Comparison of ENCODE assay signal across 9 cellular contexts in the genomic region with DNA sequence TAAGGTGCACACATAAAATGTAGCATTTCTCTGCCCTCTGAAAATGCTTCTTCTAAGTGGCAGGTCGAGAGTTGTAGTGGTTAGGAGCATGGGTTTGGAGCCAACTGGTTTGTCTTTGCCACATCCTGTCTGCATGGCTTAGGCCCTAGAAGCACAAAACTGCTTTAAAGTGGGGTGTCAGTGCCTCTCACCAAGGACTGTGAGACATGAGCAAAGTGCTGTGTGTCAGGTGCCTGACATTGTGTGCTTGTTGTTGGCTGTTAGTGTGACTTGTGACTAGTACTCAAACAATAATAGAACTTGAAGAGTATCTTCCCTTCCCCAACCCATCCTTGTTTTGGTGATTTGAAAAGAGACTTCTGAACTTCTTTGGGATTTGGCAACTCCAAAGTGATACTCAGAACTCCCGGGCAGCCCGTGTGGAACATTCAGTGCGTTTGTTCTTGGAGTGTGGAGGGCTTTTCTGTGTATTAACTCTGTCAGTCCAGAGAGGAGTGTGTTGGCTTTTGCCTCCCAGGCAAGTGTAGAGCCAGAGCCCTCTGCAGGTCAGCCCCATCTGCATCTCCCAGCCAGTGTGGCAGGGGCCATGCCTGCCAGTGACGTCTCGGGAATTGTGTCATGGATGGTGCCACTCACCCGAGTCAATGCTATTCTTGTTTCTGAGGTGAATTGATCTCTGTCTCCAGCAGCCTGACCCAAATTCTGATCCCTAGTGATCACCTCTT. TPM values are rescaled to one million over a fixed set of nuclear protein-coding genes. Genes with fewer than 3 reads are reported as not detected.
A peak's percentile ranks its signal among the peaks of the same experiment; 100 is the strongest.
DNase-seq lines count a peak whose midpoint lies in the region; ATAC-seq and TF ChIP-seq lines count a peak whose summit lies in the region.
"Had no signal": no experiment of that assay in that cellular context is flagged by ENCODE, and none has a peak within 500 bp of the region (broad histone marks: within the 10 kb centered on the region; RNA-seq: fewer than 3 reads in every experiment).

No MANE protein-coding gene starts in this region.

- H3K9me3 ChIP-seq in right cardiac atrium (ENCODE audit: control insufficient read depth, low read length) (no peaks in the 10 kb centered on the region), uterus (no peaks in the 10 kb centered on the region)

- H3K4me3 ChIP-seq in right cardiac atrium (ENCODE audit: low read length): no peak overlapping the region
- H3K4me3 ChIP-seq in uterus: no peak overlapping the region

- intact Hi-C loops in activated CD4-positive, alpha-beta T cell treated with anti-CD3 and anti-CD28 coated beads, Interleukin-2, amount 10 ng/mL, durations not matched to agents 24 days and 14 days (cut with micrococcal nuclease): no loop called here
- intact Hi-C loops in right cardiac atrium (cut with DNase I): loop anchor here in 1 of 4 donors (10.0 kb wide), 1 partner anchor 146 kb away; no protein-coding TSS in a partner anchor
- intact Hi-C loops in uterus (cut with DNase I; ENCODE audit: low total_unique reads): no loop called here

- peaks cover 23% of the 10 kb centered on the region for H3K36me3 Mint-ChIP-seq in activated CD4-positive, alpha-beta T cell treated with anti-CD3 and anti-CD28 coated beads, Interleukin-2, amount 10 ng/mL, durations not matched to agents 24 days and 14 days (ENCODE audit: low read depth)

- H3K27me3 Mint-ChIP-seq in activated CD4-positive, alpha-beta T cell treated with anti-CD3 and anti-CD28 coated beads, Interleukin-2, amount 10 ng/mL, durations not matched to agents 24 days and 14 days: peaks cover 5% of the 10 kb centered on the region

- peak overlapping the region; percentile 19 for H3K27ac Mint-ChIP-seq in activated CD4-positive, alpha-beta T cell treated with anti-CD3 and anti-CD28 coated beads, Interleukin-2, amount 10 ng/mL, durations not matched to agents 24 days and 14 days

- no peak for TF ChIP-seq POLR2A in uterus (IDR thresholded peaks at IDR 0.05)

- no peaks in the 10 kb centered on the region for H3K27me3 ChIP-seq in right cardiac atrium (ENCODE audit: control insufficient read depth, insufficient read depth)
- H3K27me3 ChIP-seq in uterus: no peaks in the 10 kb centered on the region

- H3K36me3 ChIP-seq in uterus: no peaks in the 10 kb centered on the region

- no peak for TF ChIP-seq CTCF in uterus (IDR thresholded peaks at IDR 0.05)
- TF ChIP-seq CTCF in GM13976 (IDR thresholded peaks at IDR 0.05; ENCODE audit: borderline replicate concordance, control extremely low read depth, extremely low read depth, insufficient read depth, missing control alignments): no peak

- no peaks in the 10 kb centered on the region for H3K9me3 Mint-ChIP-seq in activated CD4-positive, alpha-beta T cell treated with anti-CD3 and anti-CD28 coated beads, Interleukin-2, amount 10 ng/mL, durations not matched to agents 24 days and 14 days

- H3K27ac ChIP-seq in right cardiac atrium (ENCODE audit: low read length) (peak overlapping the region; percentile 90), uterus (no peak overlapping the region)
- H3K27ac ChIP-seq: C4-2B had no signal

- H3K4me1 ChIP-seq in right cardiac atrium (ENCODE audit: control insufficient read depth, insufficient read depth, low read length) (peaks cover 42% of the 10 kb centered on the region), uterus (no peaks in the 10 kb centered on the region)

- ATAC-seq in right cardiac atrium: peak; percentile 82 to 88
- ATAC-seq in GM18520 (IDR thresholded peaks at IDR 0.05; ENCODE audit: unreplicated experiment): no peak

- H3K4me3 Mint-ChIP-seq in activated CD4-positive, alpha-beta T cell treated with anti-CD3 and anti-CD28 coated beads, Interleukin-2, amount 10 ng/mL, durations not matched to agents 24 days and 14 days: peak overlapping the region; percentile 48

- 39% methylated on average over 7 of the region's 7 CpGs for WGBS in right cardiac atrium

- H3K4me1 Mint-ChIP-seq in activated CD4-positive, alpha-beta T cell treated with anti-CD3 and anti-CD28 coated beads, Interleukin-2, amount 10 ng/mL, durations not matched to agents 24 days and 14 days: peaks cover 61% of the 10 kb centered on the region

- in situ Hi-C loops in GM13976 (cut with MboI; ENCODE audit: low sequenced_read_pairs, unreplicated experiment): no loop called here

- peak; percentile 26 for DNase-seq in stimulated activated CD4-positive, alpha-beta T cell treated with anti-CD3 and anti-CD28 coated beads, Interleukin-2, amount 100 ng/mL, for 4 hours (ENCODE audit: low read depth)
- no peak for DNase-seq in stimulated activated CD4-positive, alpha-beta T cell treated with anti-CD3 and anti-CD28 coated beads, Interleukin-12 subunit alpha, Interleukin-12 subunit beta, amount 100 ng/mL, for 4 hours
- DNase-seq in activated CD4-positive, alpha-beta T cell treated with anti-CD3 and anti-CD28 coated beads, Interleukin-2, amount 10 ng/mL, durations not matched to agents 24 days and 14 days: peak; percentile 88
- DNase-seq in right cardiac atrium (peak; percentile 47 to 74 (median 60)), uterus (no peak), GM13976 (ENCODE audit: low spot score) (no peak), glomerular visceral epithelial cell (ENCODE audit: extremely low spot score) (no peak)

RNA-seq across cellular contexts. Expression of a gene that starts 5.0 kb away (rescaled TPM):
- 23.7 and 25.7 TPM in 2 replicates for total RNA-seq in activated CD4-positive, alpha-beta T cell treated with anti-CD3 and anti-CD28 coated beads, Interleukin-2, amount 10 ng/mL, durations not matched to agents 24 days and 14 days
- total RNA-seq in right cardiac atrium (100 to 1,000 TPM; 112 to 156 (median 134) TPM), uterus (10 to 100 TPM; 10.3 to 53.2 (median 27.0) TPM)
- polyA plus RNA-seq in right cardiac atrium: 29.0 TPM

Comparison
In these comparisons a context has a peak if more than half of its experiments do, and no peak if none do; other contexts are left out.
1. DNase-seq: peak in stimulated activated CD4-positive, alpha-beta T cell treated with anti-CD3 and anti-CD28 coated beads, Interleukin-2, amount 100 ng/mL, for 4 hours (single experiment), activated CD4-positive, alpha-beta T cell treated with anti-CD3 and anti-CD28 coated beads, Interleukin-2, amount 10 ng/mL, durations not matched to agents 24 days and 14 days (single experiment) and right cardiac atrium (3 of 3); none in stimulated activated CD4-positive, alpha-beta T cell treated with anti-CD3 and anti-CD28 coated beads, Interleukin-12 subunit alpha, Interleukin-12 subunit beta, amount 100 ng/mL, for 4 hours (single experiment), uterus (0 of 2), GM13976 (single experiment) and glomerular visceral epithelial cell (single experiment).